ENCODE assay signal across 1 cellular context in the genomic region with DNA sequence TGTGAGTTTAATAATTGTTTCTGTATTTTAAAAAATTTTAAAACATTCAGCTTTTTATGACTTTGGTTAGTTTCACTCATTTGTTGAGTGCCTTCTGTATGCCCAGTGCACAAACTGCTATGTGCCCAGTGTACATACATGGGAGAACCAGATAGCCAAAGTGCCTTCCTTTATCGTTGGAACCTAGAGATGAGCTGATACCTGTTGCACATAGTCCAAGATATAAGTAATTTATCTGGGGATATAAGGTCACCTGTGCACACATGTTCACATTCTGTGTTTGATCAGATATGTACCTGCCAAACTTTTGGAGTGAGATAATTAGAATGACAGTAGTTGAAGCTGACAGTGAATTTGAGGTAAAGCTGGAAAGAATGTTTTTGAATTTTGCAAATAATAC.
TF ChIP-seq lines count a peak whose summit lies in the region.

No MANE protein-coding gene starts in this region.

TF ChIP-seq in HepG2, 621 proteins besides CTCF, POLR2A, EP300 and RAD21:
- TF ChIP-seq ETV6 (CRISPR knock-in tag; conservative IDR thresholded peaks at IDR 0.05) (no peak), ZBTB3 (CRISPR knock-in tag; IDR thresholded peaks at IDR 0.05; ENCODE audit: borderline replicate concordance, low read depth) (no peak), CREB1 (IDR thresholded peaks at IDR 0.05) (no peak), CREB1 (CRISPR knock-in tag; IDR thresholded peaks at IDR 0.05) (no peak), RNF2 (conservative IDR thresholded peaks at IDR 0.05; ENCODE audit: low read depth) (no peak), GZF1 (CRISPR knock-in tag; IDR thresholded peaks at IDR 0.05) (no peak), RNF219 (CRISPR knock-in tag; IDR thresholded peaks at IDR 0.05) (no peak), TCF7 (IDR thresholded peaks at IDR 0.05; ENCODE audit: low read depth) (no peak), SMAD1 (CRISPR knock-in tag; IDR thresholded peaks at IDR 0.05; ENCODE audit: borderline replicate concordance, low read depth) (no peak), ZFAT (CRISPR knock-in tag; conservative IDR thresholded peaks at IDR 0.05) (no peak), ZNF253 (CRISPR knock-in tag; IDR thresholded peaks at IDR 0.05; ENCODE audit: borderline replicate concordance) (no peak), JDP2 (CRISPR knock-in tag; IDR thresholded peaks at IDR 0.05; ENCODE audit: borderline replicate concordance) (no peak), DNMT1 (CRISPR knock-in tag; IDR thresholded peaks at IDR 0.05) (no peak)
- TF ChIP-seq, protein P1, sequence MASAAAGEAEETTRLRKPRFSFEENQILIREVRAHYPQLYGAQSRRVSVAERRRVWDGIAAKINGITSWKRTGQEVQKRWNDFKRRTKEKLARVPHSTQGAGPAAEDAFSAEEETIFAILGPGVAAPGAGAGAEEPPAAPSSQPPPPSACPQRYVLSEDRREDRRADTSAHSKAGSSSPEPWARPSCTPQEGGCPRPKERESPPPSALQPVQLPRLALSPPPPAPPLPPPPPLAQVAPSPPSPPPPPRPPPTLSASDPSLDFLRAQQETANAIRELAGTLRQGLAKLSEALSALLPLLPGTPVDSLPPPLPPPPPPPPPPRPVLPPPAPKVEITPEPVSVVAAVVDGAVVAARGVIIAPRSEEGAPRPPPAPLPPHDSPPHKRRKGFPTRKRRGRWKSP (CRISPR knock-in tag; IDR thresholded peaks at IDR 0.05), result no peak
- TF ChIP-seq, protein P2, sequence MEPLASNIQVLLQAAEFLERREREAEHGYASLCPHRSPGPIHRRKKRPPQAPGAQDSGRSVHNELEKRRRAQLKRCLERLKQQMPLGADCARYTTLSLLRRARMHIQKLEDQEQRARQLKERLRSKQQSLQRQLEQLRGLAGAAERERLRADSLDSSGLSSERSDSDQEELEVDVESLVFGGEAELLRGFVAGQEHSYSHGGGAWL (CRISPR knock-in tag; IDR thresholded peaks at IDR 0.05), result no peak
- TF ChIP-seq, protein P3, sequence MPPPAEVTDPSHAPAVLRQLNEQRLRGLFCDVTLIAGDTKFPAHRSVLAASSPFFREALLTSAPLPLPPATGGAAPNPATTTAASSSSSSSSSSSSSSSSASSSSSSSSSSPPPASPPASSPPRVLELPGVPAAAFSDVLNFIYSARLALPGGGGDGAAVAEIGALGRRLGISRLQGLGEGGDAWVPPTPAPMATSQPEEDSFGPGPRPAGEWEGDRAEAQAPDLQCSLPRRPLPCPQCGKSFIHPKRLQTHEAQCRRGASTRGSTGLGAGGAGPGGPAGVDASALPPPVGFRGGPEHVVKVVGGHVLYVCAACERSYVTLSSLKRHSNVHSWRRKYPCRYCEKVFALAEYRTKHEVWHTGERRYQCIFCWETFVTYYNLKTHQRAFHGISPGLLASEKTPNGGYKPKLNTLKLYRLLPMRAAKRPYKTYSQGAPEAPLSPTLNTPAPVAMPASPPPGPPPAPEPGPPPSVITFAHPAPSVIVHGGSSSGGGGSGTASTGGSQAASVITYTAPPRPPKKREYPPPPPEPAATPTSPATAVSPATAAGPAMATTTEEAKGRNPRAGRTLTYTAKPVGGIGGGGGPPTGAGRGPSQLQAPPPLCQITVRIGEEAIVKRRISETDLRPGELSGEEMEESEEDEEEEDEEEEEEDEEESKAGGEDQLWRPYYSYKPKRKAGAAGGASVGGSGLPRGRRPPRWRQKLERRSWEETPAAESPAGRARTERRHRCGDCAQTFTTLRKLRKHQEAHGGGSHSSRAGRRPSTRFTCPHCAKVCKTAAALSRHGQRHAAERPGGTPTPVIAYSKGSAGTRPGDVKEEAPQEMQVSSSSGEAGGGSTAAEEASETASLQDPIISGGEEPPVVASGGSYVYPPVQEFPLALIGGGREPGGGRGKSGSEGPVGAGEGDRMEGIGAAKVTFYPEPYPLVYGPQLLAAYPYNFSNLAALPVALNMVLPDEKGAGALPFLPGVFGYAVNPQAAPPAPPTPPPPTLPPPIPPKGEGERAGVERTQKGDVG (CRISPR knock-in tag; IDR thresholded peaks at IDR 0.05; ENCODE audit: borderline replicate concordance), result no peak
